In the genomic region with DNA sequence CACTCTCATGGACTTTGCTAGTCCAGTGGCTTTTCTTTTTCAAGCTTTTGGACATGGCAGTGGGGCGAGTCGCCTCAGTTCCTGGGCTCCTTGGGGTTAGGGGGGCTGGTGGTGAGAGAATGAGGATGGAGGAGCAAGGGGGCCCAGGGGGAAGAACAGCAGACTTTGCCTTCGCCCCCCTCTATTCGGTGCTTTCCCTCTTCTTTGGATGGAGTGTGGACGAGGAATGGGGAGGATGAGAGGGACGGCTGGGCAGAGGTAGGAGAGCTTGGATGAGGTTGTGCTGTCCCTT, we compare ENCODE assay signal across 8 cellular contexts. TPM values are rescaled to one million over a fixed set of nuclear protein-coding genes. Genes with fewer than 3 reads are reported as not detected.
DNase-seq lines count a peak whose midpoint lies in the region; ATAC-seq and TF ChIP-seq lines count a peak whose summit lies in the region.

No MANE protein-coding gene starts in this region.

- dilution Hi-C loops in mammary epithelial cell (cut with HindIII; ENCODE audit: low sequenced_read_pairs) = no loop called here

- H3K4me1 ChIP-seq in HUES64 (ENCODE audit: insufficient read depth, low read length) (peaks cover 7% of the 10 kb centered on the region; the same call in 1 of the 2 replicates), mammary epithelial cell (ENCODE audit: insufficient read depth, low read length) (peaks cover 26% of the 10 kb centered on the region), liver (ENCODE audit: control insufficient read depth in 4 of 4, insufficient read depth in 4 of 4, low read length in 3 of 4) (peaks cover 0 to 37% (median 19%) of the 10 kb centered on the region in 4 donors)

- no peaks in the 10 kb centered on the region for H4K20me1 ChIP-seq in mammary epithelial cell (ENCODE audit: insufficient read depth, low read length)

- no peak for ATAC-seq in HG02571 (IDR thresholded peaks at IDR 0.05; ENCODE audit: unreplicated experiment)

- H3K4me3 ChIP-seq in HUES64 (ENCODE audit: low read length) (peak overlapping the region; percentile 68), mammary epithelial cell (replicated peaks in 1 of 3; ENCODE audit: insufficient read depth in 1 of 3, low read depth in 2 of 3, low read length in 3 of 3) (peak overlapping the region; percentile 50 to 58 (median 57)), liver (ENCODE audit: low read depth in 1 of 3, low read length in 3 of 3) (peak overlapping the region; percentile 71 to 84 (median 81))

- H3K27me3 ChIP-seq in HUES64 (ENCODE audit: insufficient read depth, low read length) = peaks cover 84% of the 10 kb centered on the region
- no peaks in the 10 kb centered on the region for H3K27me3 ChIP-seq in mammary epithelial cell (ENCODE audit: insufficient read depth, low read length)
- no peaks in the 10 kb centered on the region for H3K27me3 ChIP-seq in liver (ENCODE audit: control insufficient read depth in 4 of 4, insufficient read depth in 4 of 4, low read length in 3 of 4)

- TF ChIP-seq CTCF in mammary epithelial cell (conservative IDR thresholded peaks at IDR 0.05 in 1 of 2, IDR thresholded peaks at IDR 0.05 in 1 of 2; ENCODE audit: extremely low read depth in 1 of 2, insufficient read depth in 1 of 2, low read depth in 1 of 2, low read length in 2 of 2) (no peak), liver (IDR thresholded peaks at IDR 0.05; ENCODE audit: low read depth, low read length, missing input control) (no peak)

- no TSS peak for BruUV-seq in mammary epithelial cell (replicated peaks; lab: Mats Ljungman, UMichigan)

- no peaks in the 10 kb centered on the region for H3K79me2 ChIP-seq in mammary epithelial cell (ENCODE audit: insufficient read depth, low read length)

- H3K9me3 ChIP-seq in HUES64 (ENCODE audit: insufficient read depth, low read depth, low read length) = no peaks in the 10 kb centered on the region
- H3K9me3 ChIP-seq in mammary epithelial cell (replicated peaks; ENCODE audit: insufficient read depth, low read length) = no peaks in the 10 kb centered on the region
- no peaks in the 10 kb centered on the region for H3K9me3 ChIP-seq in liver (ENCODE audit: control insufficient read depth in 4 of 4, low read length in 3 of 4)

- H3K9ac ChIP-seq in HUES64 (ENCODE audit: low read depth, low read length) = no peak overlapping the region
- no peak overlapping the region for H3K9ac ChIP-seq in mammary epithelial cell (ENCODE audit: insufficient read depth, low read length)
- H3K9ac ChIP-seq in liver (ENCODE audit: low read depth in 1 of 2, low read length in 2 of 2) = peak overlapping the region; percentile 83 to 94

- WGBS in HUES64 = 7% methylated on average over 5 of the region's 6 CpGs
- 11% methylated on average over 4 of the region's 6 CpGs for WGBS in mammary epithelial cell (ENCODE audit: low coverage, missing lambda C conversion rate)
- WGBS in liver = under 1% methylated on average over 6 of the region's 6 CpGs

- in situ Hi-C loops in mammary epithelial cell (cut with MboI; ENCODE audit: low sequenced_read_pairs in 2 of 2) = no loop called here

- intact Hi-C loops in mammary epithelial cell (cut with micrococcal nuclease) = loop anchor here (10.0 kb wide), 1 partner anchor 158 kb away; no protein-coding TSS in a partner anchor

- H3K36me3 ChIP-seq in HUES64 (ENCODE audit: insufficient read depth, low read length) (no peaks in the 10 kb centered on the region), mammary epithelial cell (ENCODE audit: insufficient read depth, low read length) (no peaks in the 10 kb centered on the region), liver (ENCODE audit: control insufficient read depth in 4 of 4, insufficient read depth in 3 of 4, low read depth in 1 of 4, low read length in 3 of 4) (no peaks in the 10 kb centered on the region)

- TF ChIP-seq RAD21 in liver (IDR thresholded peaks at IDR 0.05) = no peak

- no peak overlapping the region for H3K27ac ChIP-seq in HUES64 (ENCODE audit: low read depth, low read length)
- H3K27ac ChIP-seq in mammary epithelial cell (ENCODE audit: insufficient read depth, low read depth, low read length) = no peak overlapping the region
- H3K27ac ChIP-seq in liver (ENCODE audit: low read depth in 1 of 2, low read length in 2 of 2) = peak overlapping the region; percentile 80 to 97
- H3K27ac ChIP-seq in substantia nigra (ENCODE audit: low read depth, low read length, poor library complexity, severe bottlenecking) = peak overlapping the region; percentile 97

- DNase-seq in mammary epithelial cell (no peak), substantia nigra (lab: John Stamatoyannopoulos, UW) (peak in 8 of 49 donors; percentile 8 to 75 (median 52)), H4 (ENCODE audit: low spot score) (no peak), DMS 273 treated with DMSO at 0.1 percent for 48 hours (lab: John Stamatoyannopoulos, UW) (no peak), hippocampal formation (lab: John Stamatoyannopoulos, UW) (no peak)

- peak overlapping the region; percentile 94 for H3K4me2 ChIP-seq in mammary epithelial cell (ENCODE audit: insufficient read depth, low read depth, low read length)

- CTCF ChIA-PET in mammary epithelial cell (lab: Charles Lee; ENCODE audit: low non-redundant PET) = no interaction called here

- peak overlapping the region; percentile 87 for H2AFZ ChIP-seq in mammary epithelial cell (ENCODE audit: low read depth, low read length)

TF ChIP-seq in liver, 16 proteins besides CTCF, POLR2A, EP300 and RAD21:
- TF ChIP-seq RXRA (IDR thresholded peaks at IDR 0.05) (no peak), EGR1 (IDR thresholded peaks at IDR 0.05; ENCODE audit: low read depth in 2 of 2) (no peak), YY1 (IDR thresholded peaks at IDR 0.05) (no peak), ZBTB33 (IDR thresholded peaks at IDR 0.05) (no peak), NR2F2 (IDR thresholded peaks at IDR 0.05) (no peak), GABPA (IDR thresholded peaks at IDR 0.05 in 1 of 2, conservative IDR thresholded peaks at IDR 0.05 in 1 of 2) (no peak), JUND (IDR thresholded peaks at IDR 0.05) (no peak), FOXA1 (IDR thresholded peaks at IDR 0.05) (no peak), FOXA2 (IDR thresholded peaks at IDR 0.05) (no peak), HNF4A (conservative IDR thresholded peaks at IDR 0.05) (no peak), HNF4G (IDR thresholded peaks at IDR 0.05) (no peak), TAF1 (conservative IDR thresholded peaks at IDR 0.05) (no peak), REST (IDR thresholded peaks at IDR 0.05) (no peak), SP1 (IDR thresholded peaks at IDR 0.05) (no peak)
- TF ChIP-seq, protein P1, sequence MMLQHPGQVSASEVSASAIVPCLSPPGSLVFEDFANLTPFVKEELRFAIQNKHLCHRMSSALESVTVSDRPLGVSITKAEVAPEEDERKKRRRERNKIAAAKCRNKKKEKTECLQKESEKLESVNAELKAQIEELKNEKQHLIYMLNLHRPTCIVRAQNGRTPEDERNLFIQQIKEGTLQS (IDR thresholded peaks at IDR 0.05) = no peak
- TF ChIP-seq, protein P2, sequence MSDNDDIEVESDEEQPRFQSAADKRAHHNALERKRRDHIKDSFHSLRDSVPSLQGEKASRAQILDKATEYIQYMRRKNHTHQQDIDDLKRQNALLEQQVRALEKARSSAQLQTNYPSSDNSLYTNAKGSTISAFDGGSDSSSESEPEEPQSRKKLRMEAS (IDR thresholded peaks at IDR 0.05) = no peak

RNA-seq across cellular contexts. Expression of gene MAGI2, which starts 0.3 kb away (rescaled TPM):
- polyA plus RNA-seq in HUES64 (2013, experiment 1 of 2) = 7.1 TPM
- polyA plus RNA-seq in HUES64 (2013, experiment 2 of 2) = 7.4 TPM
- total RNA-seq in mammary epithelial cell (1 to 10 TPM; 1.4 to 7.7 TPM), liver (1 to 10 TPM in 1 of 2 donors, under 1 TPM in 1; 0.79 to 4.1 TPM)
- polyA plus RNA-seq in mammary epithelial cell (0.02 TPM), liver (1 to 10 TPM in 1 of 2 donors, under 1 TPM in 1; 0.37 to 2.0 TPM)
- not detected for polyA minus RNA-seq in mammary epithelial cell
- total RNA-seq in H4 (2014; rRNA removed; shearing (Covaris generic)) = 1.1 and 1.8 TPM in 2 replicates

Comparison
In these comparisons a context has a peak if more than half of its experiments do, and no peak if none do; other contexts are left out.
1. H3K27ac ChIP-seq: peak in liver (2 of 2) and substantia nigra (single experiment); none in HUES64 (single experiment) and mammary epithelial cell (single experiment).
2. H3K9ac ChIP-seq: peak in liver (2 of 2); none in HUES64 (single experiment) and mammary epithelial cell (single experiment).
3. Peak in every context shown above with its lines, with median percentiles within 50 percentile points of each other: H3K4me3 ChIP-seq.